7 cellular contexts compared by ENCODE assay signal in genomic region chr19:48110350-48110966, GRCh38. TPM values are rescaled to one million over a fixed set of nuclear protein-coding genes. Genes with fewer than 3 reads are reported as not detected.
A peak's percentile ranks its signal among the peaks of the same experiment; 100 is the strongest.
DNase-seq lines count a peak whose midpoint lies in the region; ATAC-seq and TF ChIP-seq lines count a peak whose summit lies in the region.

PLA2G4C (minus strand) TSS chr19:48110817; CDS start chr19:48106529, 4,288 bp downstream.

- H3K9ac ChIP-seq in endodermal cell (ENCODE audit: extremely low read depth, low read length, poor library complexity, severe bottlenecking) (peak within 1 kb of the TSS; percentile 38), mesenchymal stem cell (ENCODE audit: low read length) (peak within 1 kb of the TSS; percentile 96)

- DNase-seq in HT1080 (ENCODE audit: low read depth) (peak; percentile 82), NOMO-1 treated with DMSO at 0.1 percent for 48 hours (lab: John Stamatoyannopoulos, UW; ENCODE audit: unreplicated experiment) (peak; percentile 33), endodermal cell (peak; percentile 94), mesenchymal stem cell (peak; percentile 95)
- DNase-seq in activated CD8-positive, alpha-beta memory T cell treated with anti-CD3 and anti-CD28 coated beads, Interleukin-2, amount 50 U/mL, for 1 hour (ENCODE audit: extremely low read depth): peak; percentile 58
- DNase-seq in stimulated activated CD8-positive, alpha-beta memory T cell treated with anti-CD3 and anti-CD28 coated beads, Interleukin-12 subunit alpha, Interleukin-12 subunit beta, amount 100 ng/mL, for 1 hour (ENCODE audit: low read depth): peak; percentile 75

- no peaks in the 10 kb centered on the region for H3K9me3 Mint-ChIP-seq in endodermal cell

- H3K23ac ChIP-seq in mesenchymal stem cell (ENCODE audit: low read length in 2 of 2): no peak within 1 kb of the TSS

- H3K4me2 ChIP-seq in mesenchymal stem cell (ENCODE audit: low read length, poor library complexity, severe bottlenecking): peak within 1 kb of the TSS; percentile 59

- H3K36me3 ChIP-seq in endodermal cell (ENCODE audit: control insufficient read depth, insufficient read depth, low read length) (no peaks in the 10 kb centered on the region), mesenchymal stem cell (ENCODE audit: control insufficient read depth in 1 of 2, insufficient read depth in 2 of 2, low read depth in 1 of 2, low read length in 2 of 2) (peaks cover 0 to 6% of the 10 kb centered on the region in 2 experiments)

- no peaks in the 10 kb centered on the region for H3K79me1 ChIP-seq in mesenchymal stem cell (replicated peaks; ENCODE audit: low read length, poor library complexity, severe bottlenecking)

- no peak within 1 kb of the TSS for H3K27ac Mint-ChIP-seq in endodermal cell

- peak within 1 kb of the TSS; percentile 78 to 83 for H3K18ac ChIP-seq in mesenchymal stem cell (ENCODE audit: low read depth in 1 of 2, low read length in 2 of 2)

- H3K4ac ChIP-seq in mesenchymal stem cell (ENCODE audit: low read depth in 1 of 2, low read length in 2 of 2): peak within 1 kb of the TSS in 1 of 2 experiments; percentile 24

- H2AFZ ChIP-seq in mesenchymal stem cell (ENCODE audit: low read depth, low read length): peak within 1 kb of the TSS; percentile 19

- 7 to 8% methylated on average over 13 to 25 of the region's 27 CpGs for WGBS in endodermal cell (ENCODE audit: insufficient coverage in 1 of 2, insufficient read length in 1 of 2), 2 experiments
- 15% methylated on average over 25 of the region's 27 CpGs for WGBS in mesenchymal stem cell

- H2AK5ac ChIP-seq in mesenchymal stem cell (ENCODE audit: low read length, severe bottlenecking): no peak within 1 kb of the TSS

- peak within 1 kb of the TSS; percentile 22 for H2BK5ac ChIP-seq in mesenchymal stem cell (ENCODE audit: low read depth, low read length, poor library complexity, severe bottlenecking)

- no peak within 1 kb of the TSS for H3K14ac ChIP-seq in mesenchymal stem cell (ENCODE audit: low read length in 2 of 2)

- H3K4me1 Mint-ChIP-seq in endodermal cell: no peaks in the 10 kb centered on the region

- H4K91ac ChIP-seq in mesenchymal stem cell (ENCODE audit: low read length): peak within 1 kb of the TSS; percentile 65

- no peak within 1 kb of the TSS for H3K27ac ChIP-seq in endodermal cell (ENCODE audit: low read depth, low read length)
- H3K27ac ChIP-seq in mesenchymal stem cell (ENCODE audit: low read length, poor library complexity, severe bottlenecking): peak within 1 kb of the TSS; percentile 93

- H3K4me3 ChIP-seq in endodermal cell (ENCODE audit: low read length): peak within 1 kb of the TSS; percentile 76
- H3K4me3 ChIP-seq in mesenchymal stem cell (ENCODE audit: insufficient read depth in 1 of 2, low read depth in 1 of 2, low read length in 2 of 2): peak within 1 kb of the TSS; percentile 49 to 83

- peak within 1 kb of the TSS; percentile 71 for H2BK15ac ChIP-seq in mesenchymal stem cell (ENCODE audit: low read depth, poor library complexity, severe bottlenecking)

- H2BK120ac ChIP-seq in mesenchymal stem cell (ENCODE audit: low read depth, low read length): no peak within 1 kb of the TSS

- TF ChIP-seq CTCF in endodermal cell (conservative IDR thresholded peaks at IDR 0.05): no peak

- peak; percentile 64 for ATAC-seq in GM18505 (IDR thresholded peaks at IDR 0.05; ENCODE audit: unreplicated experiment)

- H3K27me3 ChIP-seq in endodermal cell (ENCODE audit: control insufficient read depth, insufficient read depth, low read length, poor library complexity, severe bottlenecking) (no peaks in the 10 kb centered on the region), mesenchymal stem cell (ENCODE audit: control insufficient read depth in 1 of 2, insufficient read depth in 1 of 2, low read length in 2 of 2) (peaks cover 0 to 8% of the 10 kb centered on the region in 2 experiments)

- peak; percentile 81 for TF ChIP-seq POLR2A in GM18505 (IDR thresholded peaks at IDR 0.05; ENCODE audit: borderline replicate concordance, extremely low read depth, insufficient read depth, insufficient read length)

- peak within 1 kb of the TSS; percentile 88 for H4K8ac ChIP-seq in mesenchymal stem cell (ENCODE audit: low read length)

- H3K4me1 ChIP-seq in endodermal cell (ENCODE audit: control insufficient read depth, insufficient read depth, low read length) (no peaks in the 10 kb centered on the region), mesenchymal stem cell (ENCODE audit: control insufficient read depth, insufficient read depth, low read depth, low read length) (peaks cover 18% of the 10 kb centered on the region)

- peak within 1 kb of the TSS; percentile 41 for H3K4me3 Mint-ChIP-seq in endodermal cell

- no peak within 1 kb of the TSS for H2BK12ac ChIP-seq in mesenchymal stem cell (ENCODE audit: low read length in 2 of 2)

- H3K27me3 Mint-ChIP-seq in endodermal cell (ENCODE audit: insufficient read depth): peaks cover 12% of the 10 kb centered on the region

- H3K36me3 Mint-ChIP-seq in endodermal cell (ENCODE audit: low read depth): peaks cover 6% of the 10 kb centered on the region

- no peaks in the 10 kb centered on the region for H3K9me3 ChIP-seq in endodermal cell (ENCODE audit: control insufficient read depth, low read length)
- H3K9me3 ChIP-seq in mesenchymal stem cell (ENCODE audit: control insufficient read depth, low read length): no peaks in the 10 kb centered on the region

RNA-seq across cellular contexts. Expression of gene PLA2G4C, which starts in this region (rescaled TPM):
- total RNA-seq in HT1080 (2014; rRNA removed; shearing (Covaris generic)): 1.6 and 1.9 TPM in 2 replicates
- polyA plus RNA-seq in HT1080 (2015; cell fraction: cytosol; rRNA removed): 1.3 and 5.5 TPM in 2 replicates
- 2.2 and 10.4 TPM in 2 replicates for polyA plus RNA-seq in HT1080 (2015; cell fraction: nucleus; rRNA removed)
- total RNA-seq in endodermal cell: 1 to 10 TPM; 1.3 to 1.4 TPM
- 1.9 TPM for polyA plus RNA-seq in endodermal cell (2013, experiment 1 of 2)
- polyA plus RNA-seq in endodermal cell (2013, experiment 2 of 2): 0.79 TPM
- 2.5 TPM for polyA plus RNA-seq in mesenchymal stem cell (2013, experiment 1 of 2)
- 2.8 TPM for polyA plus RNA-seq in mesenchymal stem cell (2013, experiment 2 of 2)

Comparison
In these comparisons a context has a peak if more than half of its experiments do, and no peak if none do; other contexts are left out.
1. DNase-seq: peak in every context shown above with its lines; median percentile 95 in mesenchymal stem cell; 94 in endodermal cell; 82 in HT1080; 75 in stimulated activated CD8-positive, alpha-beta memory T cell treated with anti-CD3 and anti-CD28 coated beads, Interleukin-12 subunit alpha, Interleukin-12 subunit beta, amount 100 ng/mL, for 1 hour; 58 in activated CD8-positive, alpha-beta memory T cell treated with anti-CD3 and anti-CD28 coated beads, Interleukin-2, amount 50 U/mL, for 1 hour; 33 in NOMO-1 treated with DMSO at 0.1 percent for 48 hours.